Comparison of ENCODE assay signal across 7 cellular contexts in the genomic region with DNA sequence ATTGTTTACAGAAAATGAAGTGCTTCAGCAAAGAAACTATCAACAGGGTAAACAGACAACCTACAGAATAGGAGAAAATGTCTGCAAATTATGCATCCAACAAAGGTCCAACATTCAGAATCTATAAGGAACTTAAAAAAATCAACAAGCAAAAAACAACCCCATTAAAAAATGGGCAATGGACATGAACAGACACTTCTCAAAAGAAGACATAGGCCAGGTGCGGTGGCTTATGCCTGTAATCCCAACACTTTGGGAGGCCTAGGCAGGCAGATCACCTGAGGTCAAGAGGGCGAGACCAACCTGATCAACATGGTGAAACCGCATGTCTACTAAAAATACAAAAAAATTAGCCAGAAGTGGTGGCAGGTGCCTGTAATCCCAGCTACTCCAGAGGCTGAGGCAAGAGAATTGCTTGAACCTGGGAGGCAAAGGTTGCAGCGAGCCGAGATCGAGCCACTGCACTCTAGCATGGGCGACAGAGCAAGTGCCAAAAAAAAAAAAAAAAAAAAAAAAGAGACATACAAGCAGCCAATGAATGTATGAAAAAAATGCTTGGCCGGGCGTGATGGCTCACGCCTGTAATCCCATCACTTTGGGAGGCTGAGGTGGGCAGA. TPM values are rescaled to one million over a fixed set of nuclear protein-coding genes. Genes with fewer than 3 reads are reported as not detected.
DNase-seq lines count a peak whose midpoint lies in the region; ATAC-seq, FAIRE-seq and TF ChIP-seq lines count a peak whose summit lies in the region.
"Not testable (repeated sequence)": the region's sequence is repeated elsewhere in the genome, so short reads cannot be mapped to it uniquely, and the experiment has no call there.

No MANE protein-coding gene starts in this region.

- in situ Hi-C loops in K562 (cut with MboI): not testable (repeated sequence)

- not testable (repeated sequence) for H4K20me1 ChIP-seq in MM.1S (ENCODE audit: insufficient read depth, low read length)
- peaks cover 16% of the 10 kb centered on the region for H4K20me1 ChIP-seq in K562 (replicated peaks; ENCODE audit: control insufficient read depth, insufficient read depth, low read length)

- intact Hi-C loops in Calu3 (cut with micrococcal nuclease; ENCODE audit: unreplicated experiment) (loop anchor here (5.0 to 10.0 kb wide), 2 partner anchors 194 to 554 kb away; partner anchors contain the start of gene STAG1), K562 (cut with micrococcal nuclease) (loop anchor here (5.0 kb wide), 1 partner anchor 121 kb away; no protein-coding TSS in a partner anchor)

- H3K4me1 Mint-ChIP-seq in Calu3 (ENCODE audit: low read depth, unreplicated experiment) (peaks cover 19% of the 10 kb centered on the region), WTC11 (peaks cover 18% of the 10 kb centered on the region), nephron (peaks cover 16% of the 10 kb centered on the region)
- H3K4me1 Mint-ChIP-seq in stimulated activated effector memory CD8-positive, alpha-beta T cell treated with anti-CD3 and anti-CD28 coated beads, Interleukin-12 subunit alpha, Interleukin-12 subunit beta, amount 100 ng/mL, for 72 hours: peaks cover 23% of the 10 kb centered on the region

- not testable (repeated sequence) for ATAC-seq in WTC11; K562; stimulated activated effector memory CD8-positive, alpha-beta T cell treated with anti-CD3 and anti-CD28 coated beads, Interleukin-12 subunit alpha, Interleukin-12 subunit beta, amount 100 ng/mL, for 72 hours

- BruUV-seq in Calu3 (replicated peaks; lab: Mats Ljungman, UMichigan); K562 (replicated peaks; lab: Mats Ljungman, UMichigan): not testable (repeated sequence)

- POLR2A ChIA-PET in WTC11 (lab: Charles Lee): interaction anchor here (0.7 kb wide), 1 partner anchor 620 kb away, joined by 12 read pairs; no protein-coding TSS in a partner anchor
- POLR2A ChIA-PET in K562 (lab: Yijun Ruan, JAX): not testable (repeated sequence)

- H3K79me2 ChIP-seq in MM.1S (ENCODE audit: low read length): peaks cover 29% of the 10 kb centered on the region
- H3K79me2 ChIP-seq in K562 (ENCODE audit: control insufficient read depth, insufficient read depth, low read length): peaks cover 33% of the 10 kb centered on the region

- H3K36me3 Mint-ChIP-seq in Calu3 (ENCODE audit: insufficient read depth, unreplicated experiment): peaks cover 40% of the 10 kb centered on the region
- H3K36me3 Mint-ChIP-seq in WTC11; nephron (ENCODE audit: low read depth): not testable (repeated sequence)
- peaks cover 37% of the 10 kb centered on the region for H3K36me3 Mint-ChIP-seq in stimulated activated effector memory CD8-positive, alpha-beta T cell treated with anti-CD3 and anti-CD28 coated beads, Interleukin-12 subunit alpha, Interleukin-12 subunit beta, amount 100 ng/mL, for 72 hours

- not testable (repeated sequence) for H3K9ac ChIP-seq in MM.1S (ENCODE audit: low read length); K562 (ENCODE audit: insufficient read depth in 1 of 2, low read depth in 2 of 2, low read length in 2 of 2)

- peaks cover 42% of the 10 kb centered on the region for H3F3A ChIP-seq in MM.1S (ENCODE audit: insufficient read depth, low read length)

- H3K9me1 ChIP-seq in K562 (ENCODE audit: control insufficient read depth, insufficient read depth, low read length): not testable (repeated sequence)

- not testable (repeated sequence) for H3K27me3 Mint-ChIP-seq in Calu3 (ENCODE audit: unreplicated experiment); WTC11 (ENCODE audit: low read depth); nephron (ENCODE audit: low read depth)

- peak overlapping the region; percentile 91 for H3K27ac Mint-ChIP-seq in Calu3 (ENCODE audit: unreplicated experiment)
- H3K27ac Mint-ChIP-seq in WTC11: peak overlapping the region; percentile 100; the same call in 1 of the 2 replicates
- H3K27ac Mint-ChIP-seq in nephron: peak overlapping the region in 2 of 3 experiments; percentile 98 to 100
- not testable (repeated sequence) for H3K27ac Mint-ChIP-seq in stimulated activated effector memory CD8-positive, alpha-beta T cell treated with anti-CD3 and anti-CD28 coated beads, Interleukin-12 subunit alpha, Interleukin-12 subunit beta, amount 100 ng/mL, for 72 hours

- not testable (repeated sequence) for DNase-seq in Calu3; MM.1S; WTC11 (ENCODE audit: low spot score); K562 (ENCODE audit: extremely low read depth in 1 of 4, low spot score in 3 of 4); right atrium auricular region (ENCODE audit: low spot score); stimulated activated effector memory CD8-positive, alpha-beta T cell treated with anti-CD3 and anti-CD28 coated beads, Interleukin-12 subunit alpha, Interleukin-12 subunit beta, amount 100 ng/mL, for 72 hours (ENCODE audit: low spot score in 2 of 2)

- TF ChIP-seq EP300 in K562 (IDR thresholded peaks at IDR 0.05; ENCODE audit: low read length): not testable (repeated sequence)

- TF ChIP-seq POLR2A in K562 (conservative IDR thresholded peaks at IDR 0.05): not testable (repeated sequence)

- not testable (repeated sequence) for H3K36me3 ChIP-seq in MM.1S (replicated peaks; ENCODE audit: insufficient read depth, low read length); K562 (ENCODE audit: control insufficient read depth, insufficient read depth, low read length); right atrium auricular region

- peak overlapping the region; percentile 96 for H3K4me2 ChIP-seq in MM.1S (ENCODE audit: low read depth, low read length)
- not testable (repeated sequence) for H3K4me2 ChIP-seq in K562 (ENCODE audit: insufficient read depth, low read length)

- peak overlapping the region; percentile 55; the same call in 1 of the 2 replicates for H2AFZ ChIP-seq in MM.1S (ENCODE audit: low read length)
- H2AFZ ChIP-seq in K562 (ENCODE audit: low read depth, low read length): 0 out of 2 replicates have a peak overlapping the region, but pooled peaks have one; percentile 95

- 90% methylated on average over 3 of the region's 10 CpGs for WGBS in K562 (ENCODE audit: insufficient coverage, low coverage, missing lambda C conversion rate)

- not testable (repeated sequence) for FAIRE-seq in K562 (lab: Jason Lieb, UNC)

- CTCF ChIA-PET in Calu3 (lab: Charles Lee) (interaction anchor here (1.3 to 1.5 kb wide), 2 partner anchors 50 to 108 kb away, joined by 3 to 4 read pairs; no protein-coding TSS in a partner anchor), WTC11 (lab: Charles Lee) (interaction anchor here (0.6 kb wide), 1 partner anchor 641 kb away, joined by 5 read pairs; no protein-coding TSS in a partner anchor)
- CTCF ChIA-PET in K562 (lab: Yijun Ruan, JAX; ENCODE audit: low intra/inter-chr PET ratio): not testable (repeated sequence)

- H3K4me3 ChIP-seq in MM.1S (ENCODE audit: low read length): peak overlapping the region; percentile 76; the same call in 1 of the 2 replicates
- not testable (repeated sequence) for H3K4me3 ChIP-seq in K562, right atrium auricular region

- H3K27ac ChIP-seq in MM.1S (ENCODE audit: low read length) (peak overlapping the region; percentile 98; the same call in 1 of the 2 replicates), right atrium auricular region (peak overlapping the region; percentile 99 to 100)
- not testable (repeated sequence) for H3K27ac ChIP-seq in K562 (ENCODE audit: extremely low read depth, low read depth, low read length)

- H3K27me3 ChIP-seq in MM.1S (replicated peaks; ENCODE audit: insufficient read depth, low read length); K562 (ENCODE audit: control insufficient read depth in 2 of 2, insufficient read depth in 2 of 2, low read length in 2 of 2); right atrium auricular region: not testable (repeated sequence)

- not testable (repeated sequence) for H3K9me3 ChIP-seq in MM.1S (replicated peaks; ENCODE audit: insufficient read depth, low read length); K562 (replicated peaks; ENCODE audit: control insufficient read depth, insufficient read depth, low read depth, low read length); right atrium auricular region

- TF ChIP-seq CTCF in Calu3 (IDR thresholded peaks at IDR 0.05; ENCODE audit: unreplicated experiment); MM.1S (IDR thresholded peaks at IDR 0.05; ENCODE audit: low read length); WTC11 (IDR thresholded peaks at IDR 0.05); K562 (IDR thresholded peaks at IDR 0.05 in 2 of 3, conservative IDR thresholded peaks at IDR 0.05 in 1 of 3; ENCODE audit: insufficient read depth in 2 of 3, low read depth in 1 of 3, low read length in 3 of 3); right atrium auricular region (IDR thresholded peaks at IDR 0.05); nephron (IDR thresholded peaks at IDR 0.05; ENCODE audit: unreplicated experiment in 3 of 3): not testable (repeated sequence)

- H3K4me3 Mint-ChIP-seq in Calu3 (ENCODE audit: low read depth, unreplicated experiment): peak overlapping the region; percentile 78
- peak overlapping the region; percentile 97 for H3K4me3 Mint-ChIP-seq in WTC11
- H3K4me3 Mint-ChIP-seq in nephron: not testable (repeated sequence)
- peak overlapping the region; percentile 82 for H3K4me3 Mint-ChIP-seq in stimulated activated effector memory CD8-positive, alpha-beta T cell treated with anti-CD3 and anti-CD28 coated beads, Interleukin-12 subunit alpha, Interleukin-12 subunit beta, amount 100 ng/mL, for 72 hours

- H3K4me1 ChIP-seq in MM.1S (ENCODE audit: low read length): not testable (repeated sequence)
- H3K4me1 ChIP-seq in K562 (replicated peaks in 1 of 2; ENCODE audit: control insufficient read depth in 2 of 2, insufficient read depth in 2 of 2, low read length in 2 of 2) (peaks cover 3 to 12% of the 10 kb centered on the region in 2 experiments; a peak in 4 of 5 replicates), right atrium auricular region (peaks cover 0 to 15% of the 10 kb centered on the region in 2 donors)

- H3K9me3 Mint-ChIP-seq in Calu3 (ENCODE audit: low read depth, unreplicated experiment); WTC11; nephron; stimulated activated effector memory CD8-positive, alpha-beta T cell treated with anti-CD3 and anti-CD28 coated beads, Interleukin-12 subunit alpha, Interleukin-12 subunit beta, amount 100 ng/mL, for 72 hours: not testable (repeated sequence)

- not testable (repeated sequence) for H3K9me2 ChIP-seq in MM.1S (replicated peaks; ENCODE audit: insufficient read depth, low read length)

- TF ChIP-seq RAD21 in K562 (CRISPR knock-in tag; conservative IDR thresholded peaks at IDR 0.05 in 1 of 2, IDR thresholded peaks at IDR 0.05 in 1 of 2): not testable (repeated sequence)

RNA-seq across cellular contexts. Expression of gene MSL2, which starts 2.4 kb away (rescaled TPM):
- 59.4 and 63.9 TPM in 2 replicates for total RNA-seq in Calu3 (2022)
- total RNA-seq in WTC11 (2021): 36.7 to 38.2 TPM (median 37.8 TPM) in 3 replicates
- total RNA-seq in K562 (2011; cell fraction: chromatin; rRNA removed; ENCODE audit: low replicate concordance): 13.8 and 29.6 TPM in 2 replicates
- 8.7 and 10.1 TPM in 2 replicates for total RNA-seq in K562 (2011; cell fraction: nucleolus; rRNA removed)
- total RNA-seq in K562 (2011; cell fraction: nucleoplasm; rRNA removed): 15.4 and 17.9 TPM in 2 replicates
- total RNA-seq in K562 (2014; rRNA removed): 5.9 and 6.0 TPM in 2 replicates
- total RNA-seq in K562 (2014; rRNA removed; fragmentation: Illumina TruSeq; extraction: Trizol): 11.3 and 11.6 TPM in 2 replicates
- 11.1 and 12.6 TPM in 2 replicates for total RNA-seq in K562 (2015; rRNA removed; fragmentation: Illumina TruSeq; extraction: Trizol)
- 19.9 TPM in 2 replicates for total RNA-seq in K562 (2021)
- polyA plus RNA-seq in K562 (2011; rRNA removed): 8.3 and 9.1 TPM in 2 replicates
- polyA plus RNA-seq in K562 (2011; cell fraction: cytosol; rRNA removed): 2.5 and 6.9 TPM in 2 replicates
- 5.2 and 5.8 TPM in 2 replicates for polyA plus RNA-seq in K562 (2011; cell fraction: nucleus; rRNA removed)
- 10.3 and 11.0 TPM in 2 replicates for polyA plus RNA-seq in K562 (2012)
- 13.5 and 14.1 TPM in 2 replicates for polyA plus RNA-seq in K562 (2014; fragmentation: Illumina TruSeq; extraction: Trizol)
- polyA plus RNA-seq in K562 (2014; fragmentation: Nextera tagmentation; extraction: Ambion mirVana): 1 to 10 TPM; 1.9 to 2.2 TPM
- 6.1 and 6.5 TPM in 2 replicates for polyA plus RNA-seq in K562 (2014; rRNA removed)
- polyA minus RNA-seq in K562 (2011; rRNA and poly(A)+ RNA removed): 31.5 and 33.7 TPM in 2 replicates
- polyA minus RNA-seq in K562 (2011; cell fraction: cytosol; rRNA and poly(A)+ RNA removed): 8.0 and 12.7 TPM in 2 replicates
- polyA minus RNA-seq in K562 (2011; cell fraction: nucleus; rRNA and poly(A)+ RNA removed): 6.3 and 11.6 TPM in 2 replicates
- 10 to 100 TPM; 19.2 to 22.0 TPM for total RNA-seq in right atrium auricular region

RNA-seq across cellular contexts. Expression of gene PCCB, which starts 51.6 kb away (rescaled TPM):
- total RNA-seq in Calu3 (2022) (52.3 and 63.5 TPM in 2 replicates), WTC11 (2021) (69.0 to 77.2 TPM (median 72.1 TPM) in 3 replicates), K562 (2014; rRNA removed) (98.2 and 105 TPM in 2 replicates), K562 (2014; rRNA removed; fragmentation: Illumina TruSeq; extraction: Trizol) (120 and 136 TPM in 2 replicates), K562 (2015; rRNA removed; fragmentation: Illumina TruSeq; extraction: Trizol) (88.0 and 90.8 TPM in 2 replicates), K562 (2021) (92.8 and 94.6 TPM in 2 replicates), right atrium auricular region (100 to 1,000 TPM in 1 of 2 donors, 10 to 100 TPM in 1; 43.2 to 112 TPM)
- 65.7 and 80.5 TPM in 2 replicates for total RNA-seq in K562 (2011; cell fraction: chromatin; rRNA removed; ENCODE audit: low replicate concordance)
- 36.9 and 41.6 TPM in 2 replicates for total RNA-seq in K562 (2011; cell fraction: nucleolus; rRNA removed)
- 39.4 and 45.8 TPM in 2 replicates for total RNA-seq in K562 (2011; cell fraction: nucleoplasm; rRNA removed)
- polyA plus RNA-seq in K562 (2011; rRNA removed) (173 and 174 TPM in 2 replicates), K562 (2014; fragmentation: Illumina TruSeq; extraction: Trizol) (113 and 117 TPM in 2 replicates), K562 (2014; fragmentation: Nextera tagmentation; extraction: Ambion mirVana) (10 to 100 TPM; 69.5 to 83.7 TPM), K562 (2014; rRNA removed) (79.9 and 105 TPM in 2 replicates)
- 132 and 185 TPM in 2 replicates for polyA plus RNA-seq in K562 (2011; cell fraction: cytosol; rRNA removed)
- 52.5 and 74.8 TPM in 2 replicates for polyA plus RNA-seq in K562 (2011; cell fraction: nucleus; rRNA removed)
- 75.6 and 83.6 TPM in 2 replicates for polyA plus RNA-seq in K562 (2012)
- 212 and 254 TPM in 2 replicates for polyA minus RNA-seq in K562 (2011; rRNA and poly(A)+ RNA removed)
- 70.0 and 106 TPM in 2 replicates for polyA minus RNA-seq in K562 (2011; cell fraction: cytosol; rRNA and poly(A)+ RNA removed)
- polyA minus RNA-seq in K562 (2011; cell fraction: nucleus; rRNA and poly(A)+ RNA removed): 18.0 and 38.0 TPM in 2 replicates
